Comparison of ENCODE assay signal across 25 cellular contexts in the genomic region with DNA sequence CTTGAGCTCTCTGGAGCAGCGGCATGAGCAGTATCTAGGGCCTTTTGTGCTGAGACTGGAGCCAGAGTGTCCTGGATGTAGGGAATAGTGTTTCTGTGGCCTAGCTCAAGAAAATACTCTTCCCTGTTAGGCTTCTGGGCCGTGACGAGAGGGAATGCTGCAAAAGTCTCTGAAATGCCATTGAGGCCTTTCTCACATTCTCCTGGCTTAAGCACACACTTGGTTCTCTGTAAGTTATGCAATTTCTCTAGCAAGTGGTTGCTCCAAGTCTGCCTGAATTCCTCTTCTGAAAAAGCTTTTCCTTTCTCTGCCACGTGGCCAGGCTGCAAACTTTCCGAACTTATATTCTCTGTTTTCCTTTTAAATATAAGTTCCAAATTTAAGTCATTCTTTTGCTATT.
"Had no signal": no experiment of that assay in that cellular context is flagged by ENCODE, and none has a peak within 500 bp of the region (broad histone marks: within the 10 kb centered on the region; RNA-seq: fewer than 3 reads in every experiment).

No MANE protein-coding gene starts in this region.

- H3K4me3 ChIP-seq: adrenal gland, ascending aorta, body of pancreas, esophagus squamous epithelium, gastroesophageal sphincter had no signal

- H3K36me3 ChIP-seq: adrenal gland, ascending aorta, esophagus squamous epithelium, gastroesophageal sphincter had no signal

- H3K9me3 ChIP-seq: adrenal gland, ascending aorta, body of pancreas, esophagus squamous epithelium, gastroesophageal sphincter had no signal

- H3K27ac ChIP-seq: adrenal gland, ascending aorta, body of pancreas, epithelial cell of prostate, esophagus squamous epithelium, gastroesophageal sphincter had no signal

- H3K4me1 ChIP-seq: adrenal gland, ascending aorta, body of pancreas, esophagus squamous epithelium, gastroesophageal sphincter had no signal

- ATAC-seq: activated CD4-positive, alpha-beta T cell treated with anti-CD3 and anti-CD28 coated beads for 36 hours; activated CD8-positive, alpha-beta memory T cell treated with anti-CD3 and anti-CD28 coated beads, Interleukin-2, amount 10 ng/mL, durations not matched to agents 7 days and 5 days; activated CD8-positive, alpha-beta T cell treated with anti-CD3 and anti-CD28 coated beads, Interleukin-2, amount 10 ng/mL, durations not matched to agents 7 days and 5 days; activated T-helper 17 cell treated with anti-CD3 and anti-CD28 coated beads, Interleukin-2, amount 50 U/mL, for 72 hours; body of pancreas; gastroesophageal sphincter had no signal

- DNase-seq: activated CD4-positive, alpha-beta memory T cell treated with anti-CD3 and anti-CD28 coated beads for 36 hours; activated CD4-positive, alpha-beta T cell treated with anti-CD3 and anti-CD28 coated beads for 36 hours; activated CD4-positive, alpha-beta T cell treated with anti-CD3 and anti-CD28 coated beads, Interleukin-2, amount 10 ng/mL, durations not matched to agents 24 days and 14 days; activated CD4-positive, CD25-positive, alpha-beta regulatory T cell; activated CD4-positive, CD25-positive, alpha-beta regulatory T cell treated with anti-CD3 and anti-CD28 coated beads, Interleukin-2, amount 50 U/mL, for 72 hours; activated CD8-positive, alpha-beta memory T cell treated with anti-CD3 and anti-CD28 coated beads, Interleukin-2, amount 10 ng/mL, durations not matched to agents 7 days and 5 days; activated CD8-positive, alpha-beta memory T cell treated with anti-CD3 and anti-CD28 coated beads, Interleukin-2, amount 50 U/mL, for 4 hours; activated CD8-positive, alpha-beta T cell treated with anti-CD3 and anti-CD28 coated beads, Interleukin-2, amount 10 ng/mL, durations not matched to agents 7 days and 5 days; activated effector memory CD4-positive, alpha-beta T cell treated with Interleukin-2 at 50 U/mL for 16 hours; activated gamma-delta T cell treated with Interleukin-2 at 50 U/mL for 16 hours; activated naive CD4-positive, alpha-beta T cell treated with anti-CD3 and anti-CD28 coated beads, Interleukin-2, amount 50 U/mL, for 16 hours; activated naive CD4-positive, alpha-beta T cell treated with Interleukin-2 at 50 U/mL for 16 hours; activated T-cell treated with anti-CD3 and anti-CD28 coated beads, Interleukin-2, amount 50 U/mL, for 1 hour; adrenal gland; body of pancreas; caudate nucleus; cortex of kidney; effector CD8-positive, alpha-beta T cell; esophagus squamous epithelium; foreskin melanocyte; T-helper 2 cell had no signal

- H3K27me3 ChIP-seq: adrenal gland, ascending aorta, body of pancreas, esophagus squamous epithelium, gastroesophageal sphincter had no signal
